Comparison of ENCODE assay signal across 31 cellular contexts in genomic region chr5:76169536-76169935, GRCh38.
"Had no signal": no experiment of that assay in that cellular context is flagged by ENCODE, and none has a peak within 500 bp of the region (broad histone marks: within the 10 kb centered on the region; RNA-seq: fewer than 3 reads in every experiment).

No MANE protein-coding gene starts in this region.

- H2AFZ ChIP-seq: hepatocyte had no signal

- H3K9me3 ChIP-seq: mucosa of descending colon, neutrophil, pancreas, right atrium auricular region, suprapubic skin, transverse colon, upper lobe of right lung, uterus had no signal

- H3K4me3 ChIP-seq: coronary artery, gastroesophageal sphincter, heart left ventricle, hepatocyte, left lung, mucosa of descending colon, pancreas, right atrium auricular region, smooth muscle cell, suprapubic skin, transverse colon, upper lobe of right lung, uterus had no signal

- H3K4me3 Mint-ChIP-seq: mesothelial cell of epicardium; naive B cell; nephron; stimulated activated naive CD8-positive, alpha-beta T cell treated with anti-CD3 and anti-CD28 coated beads, Interleukin-15, amount 100 ng/mL, for 72 hours had no signal

- H3K27me3 ChIP-seq: gastroesophageal sphincter, hepatocyte, left lung, neutrophil, pancreas, right atrium auricular region, suprapubic skin, transverse colon, upper lobe of right lung, uterus had no signal

- H3K27ac ChIP-seq: coronary artery, epithelial cell of prostate, foreskin keratinocyte, gastroesophageal sphincter, heart left ventricle, hepatocyte, left lung, neutrophil, pancreas, right atrium auricular region, suprapubic skin, transverse colon, upper lobe of right lung, uterus had no signal

- H3K27me3 Mint-ChIP-seq: progenitor cell of endocrine pancreas had no signal

- H3K4me2 ChIP-seq: hepatocyte, smooth muscle cell had no signal

- DNase-seq: effector CD4-positive, alpha-beta T cell; foreskin keratinocyte; heart left ventricle; kidney; left lung; mesenchymal stem cell; mucosa of descending colon; naive B cell; pancreas; stimulated activated CD4-positive, alpha-beta T cell treated with anti-CD3 and anti-CD28 coated beads, Interleukin-12 subunit alpha, Interleukin-12 subunit beta, amount 100 ng/mL, for 4 hours; stimulated activated CD4-positive, alpha-beta T cell treated with anti-CD3 and anti-CD28 coated beads, Interleukin-1b, Interleukin-23, amount 100 ng/mL, for 48 hours; stimulated activated CD4-positive, alpha-beta T cell treated with anti-CD3 and anti-CD28 coated beads, Interleukin-4, amount 100 ng/mL, for 1 hour; stimulated activated CD8-positive, alpha-beta memory T cell treated with anti-CD3 and anti-CD28 coated beads, Interleukin-4, amount 100 ng/mL, for 48 hours; stimulated activated naive CD4-positive, alpha-beta T cell; stimulated activated naive CD8-positive, alpha-beta T cell treated with anti-CD3 and anti-CD28 coated beads, Interleukin-15, amount 100 ng/mL, for 72 hours; transverse colon; upper lobe of right lung; uterus had no signal

- ATAC-seq: esophagus mucosa; foreskin keratinocyte; gastroesophageal sphincter; heart left ventricle; left lung; mucosa of descending colon; pancreas; sciatic nerve; stimulated activated naive CD8-positive, alpha-beta T cell treated with anti-CD3 and anti-CD28 coated beads, Interleukin-15, amount 100 ng/mL, for 72 hours; upper lobe of right lung had no signal

- H3K4me1 ChIP-seq: foreskin keratinocyte, gastroesophageal sphincter, heart left ventricle, left lung, pancreas, right atrium auricular region, suprapubic skin, transverse colon, upper lobe of right lung, uterus had no signal

- H3K4me1 Mint-ChIP-seq: mesothelial cell of epicardium; naive B cell; nephron; stimulated activated naive CD8-positive, alpha-beta T cell treated with anti-CD3 and anti-CD28 coated beads, Interleukin-15, amount 100 ng/mL, for 72 hours had no signal

- H3K36me3 ChIP-seq: gastroesophageal sphincter, heart left ventricle, left lung, neutrophil, pancreas, right atrium auricular region, suprapubic skin, transverse colon, upper lobe of right lung, uterus had no signal

- H3K27ac Mint-ChIP-seq: mesothelial cell of epicardium; naive B cell; nephron; progenitor cell of endocrine pancreas; stimulated activated naive CD8-positive, alpha-beta T cell treated with anti-CD3 and anti-CD28 coated beads, Interleukin-15, amount 100 ng/mL, for 72 hours had no signal

- H3K79me2 ChIP-seq: hepatocyte had no signal

- H3K36me3 Mint-ChIP-seq: mesothelial cell of epicardium had no signal
